ENCODE assay signal across 20 cellular contexts in the genomic region with DNA sequence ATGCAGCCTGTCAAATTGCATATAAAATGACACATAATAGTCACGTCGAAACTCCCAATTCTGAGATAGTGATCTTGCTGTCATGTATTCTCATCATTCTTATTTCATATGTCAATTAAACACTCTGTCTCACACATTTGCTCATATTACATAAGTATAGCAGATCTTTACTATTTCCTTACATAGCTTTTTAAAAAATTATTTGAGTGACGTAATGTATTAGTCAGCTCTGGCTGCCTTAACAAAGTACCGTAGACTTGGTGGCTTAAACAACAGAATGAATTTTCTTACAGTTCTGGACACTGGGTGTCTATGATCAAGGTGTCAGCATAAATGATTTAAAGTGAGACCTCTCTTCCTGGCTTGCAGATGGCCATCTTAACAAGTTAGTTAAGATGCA.
A peak's percentile ranks its signal among the peaks of the same experiment; 100 is the strongest.
DNase-seq lines count a peak whose midpoint lies in the region; ATAC-seq, FAIRE-seq and TF ChIP-seq lines count a peak whose summit lies in the region.
"Had no signal": no experiment of that assay in that cellular context is flagged by ENCODE, and none has a peak within 500 bp of the region (broad histone marks: within the 10 kb centered on the region; RNA-seq: fewer than 3 reads in every experiment).

No MANE protein-coding gene starts in this region.

- H4K91ac ChIP-seq in trophoblast cell (ENCODE audit: low read depth, low read length), result no peak overlapping the region

- TF ChIP-seq POLR2A in A549 (IDR thresholded peaks at IDR 0.05; ENCODE audit: low read length) (no peak), H54 (IDR thresholded peaks at IDR 0.05; ENCODE audit: low read depth, low read length) (no peak)

- no peak for TF ChIP-seq RAD21 in A549 (conservative IDR thresholded peaks at IDR 0.05 in 1 of 2, IDR thresholded peaks at IDR 0.05 in 1 of 2)

- H3K27ac ChIP-seq in A549 (no peak overlapping the region), HEK293 (ENCODE audit: extremely low read depth, low read depth, low read length) (no peak overlapping the region), trophoblast cell (ENCODE audit: low read depth, low read length) (no peak overlapping the region)
- H3K27ac ChIP-seq: BLaER1 treated with 17β-estradiol and CSF1 and Interleukin-3, amounts not matched to agents 10 nM and 100 nM; C4-2B had no signal

- no peak overlapping the region for H3K4ac ChIP-seq in trophoblast cell (ENCODE audit: low read depth, low read length)

- no peak overlapping the region for H2BK5ac ChIP-seq in trophoblast cell (ENCODE audit: low read depth, low read length, poor library complexity)

- no peak overlapping the region for H2BK12ac ChIP-seq in trophoblast cell (ENCODE audit: low read length)

- no peak for ATAC-seq in A549
- no peak for ATAC-seq in HG03521 (IDR thresholded peaks at IDR 0.05; ENCODE audit: unreplicated experiment)
- ATAC-seq: CD8-positive, alpha-beta T cell had no signal

- H3K4me2 ChIP-seq in A549 (no peak overlapping the region), trophoblast cell (ENCODE audit: low read length) (no peak overlapping the region)
- H3K4me2 ChIP-seq: BLaER1 treated with 17β-estradiol and CSF1 and Interleukin-3, amounts not matched to agents 10 nM and 100 nM had no signal

- H4K12ac ChIP-seq in trophoblast cell (ENCODE audit: low read depth, low read length), result no peak overlapping the region

- H3K9me3 ChIP-seq in A549 (peaks cover 6% of the 10 kb centered on the region), HEK293 (ENCODE audit: control insufficient read depth, insufficient read depth, low read depth, low read length) (no peaks in the 10 kb centered on the region), trophoblast cell (ENCODE audit: insufficient read depth, low read depth, low read length) (no peaks in the 10 kb centered on the region)
- H3K9me3 ChIP-seq: BLaER1 treated with 17β-estradiol and CSF1 and Interleukin-3, amounts not matched to agents 10 nM and 100 nM; Caco-2 had no signal

- no peaks in the 10 kb centered on the region for H3K36me3 ChIP-seq in HEK293 (ENCODE audit: control insufficient read depth in 2 of 2, insufficient read depth in 1 of 2, low read length in 2 of 2)
- H3K36me3 ChIP-seq in trophoblast cell (ENCODE audit: control insufficient read depth in 1 of 2, insufficient read depth in 2 of 2, low read length in 2 of 2), result no peaks in the 10 kb centered on the region
- H3K36me3 ChIP-seq: BLaER1 treated with 17β-estradiol and CSF1 and Interleukin-3, amounts not matched to agents 10 nM and 100 nM had no signal

- peak; percentile 13 for FAIRE-seq in A549 (lab: Jason Lieb, UNC)
- peak; percentile 45 for FAIRE-seq in H54 (lab: Jason Lieb, UNC)
- FAIRE-seq: A204.1, D721Med, G401.6, GM12891, GM19239 had no signal

- no peak overlapping the region for H3K14ac ChIP-seq in trophoblast cell (ENCODE audit: low read length)

- 61% methylated on average over 4 of the region's 4 CpGs for WGBS in A549 (ENCODE audit: missing lambda C conversion rate)
- no CpG with 5 or more reads among the region's 4 CpGs for WGBS in trophoblast cell (ENCODE audit: extremely low coverage, insufficient coverage, insufficient read length)

- H3K4me3 ChIP-seq in A549, result no peak overlapping the region
- H3K4me3 ChIP-seq in HEK293 (ENCODE audit: low read depth, low read length), result no peak overlapping the region
- no peak overlapping the region for H3K4me3 ChIP-seq in trophoblast cell (ENCODE audit: low read depth, low read length)
- H3K4me3 ChIP-seq: BLaER1 treated with 17β-estradiol and CSF1 and Interleukin-3, amounts not matched to agents 10 nM and 100 nM had no signal

- no peak overlapping the region for H4K8ac ChIP-seq in trophoblast cell (ENCODE audit: low read depth, low read length)

- POLR2A ChIA-PET in A549 (lab: Yijun Ruan, JAX) (no interaction called here), HEK293 (lab: Yijun Ruan, JAX) (no interaction called here)

- H3K18ac ChIP-seq in trophoblast cell (ENCODE audit: low read length), result no peak overlapping the region

- H3K4me1 ChIP-seq in A549 (no peaks in the 10 kb centered on the region), HEK293 (ENCODE audit: control insufficient read depth, insufficient read depth, low read length) (no peaks in the 10 kb centered on the region), trophoblast cell (ENCODE audit: control insufficient read depth in 1 of 2, insufficient read depth in 2 of 2, low read length in 2 of 2) (no peaks in the 10 kb centered on the region)
- H3K4me1 ChIP-seq: BLaER1 treated with 17β-estradiol and CSF1 and Interleukin-3, amounts not matched to agents 10 nM and 100 nM; Caco-2 had no signal

- no peak for TF ChIP-seq EP300 in A549 (IDR thresholded peaks at IDR 0.05)

- H3K9ac ChIP-seq in trophoblast cell (ENCODE audit: low read length), result no peak overlapping the region
- H3K9ac ChIP-seq: BLaER1 treated with 17β-estradiol and CSF1 and Interleukin-3, amounts not matched to agents 10 nM and 100 nM had no signal

- H2AK5ac ChIP-seq in trophoblast cell (ENCODE audit: low read length), result no peak overlapping the region

- CTCF ChIA-PET in A549 (lab: Yijun Ruan, JAX), result no interaction called here
- CTCF ChIA-PET in HEK293 (lab: Yijun Ruan, JAX), result no interaction called here

- no peak overlapping the region for H2AFZ ChIP-seq in trophoblast cell (ENCODE audit: insufficient read depth, low read length, poor library complexity)

- no peak overlapping the region for H2BK120ac ChIP-seq in trophoblast cell (ENCODE audit: insufficient read depth, low read length, poor library complexity)

- H3K27me3 ChIP-seq in trophoblast cell (ENCODE audit: insufficient read depth, low read length), result no peaks in the 10 kb centered on the region
- H3K27me3 ChIP-seq: BLaER1 treated with 17β-estradiol and CSF1 and Interleukin-3, amounts not matched to agents 10 nM and 100 nM had no signal

- no peaks in the 10 kb centered on the region for H3K79me1 ChIP-seq in trophoblast cell (ENCODE audit: low read length)

- no peak for DNase-seq in A549 (ENCODE audit: low read depth in 1 of 2, low spot score in 1 of 2)
- DNase-seq in H54 (ENCODE audit: insufficient read length, low spot score), result no peak
- DNase-seq in trophoblast cell, result no peak
- DNase-seq: 8988T; AML-193; Caco-2; Calu3; CD4-positive, alpha-beta T cell; CD8-positive, alpha-beta T cell; DMS79 treated with DMSO at 0.1 percent for 48 hours; GF-D8 had no signal

- H3K79me2 ChIP-seq in trophoblast cell (ENCODE audit: control insufficient read depth, insufficient read depth, low read length, poor library complexity), result no peaks in the 10 kb centered on the region

- TF ChIP-seq CTCF in A549 (IDR thresholded peaks at IDR 0.05), result no peak
- TF ChIP-seq CTCF in HEK293 (tag by site-specific recombination; IDR thresholded peaks at IDR 0.05), result no peak

- no peak overlapping the region for H3K23ac ChIP-seq in trophoblast cell (ENCODE audit: low read length)

TF ChIP-seq in A549, 52 proteins besides CTCF, POLR2A, EP300 and RAD21 (continues in another document):
- no peak for TF ChIP-seq FOXS1 (CRISPR knock-in tag; IDR thresholded peaks at IDR 0.05)
- no peak for TF ChIP-seq NPAS2 (CRISPR knock-in tag; IDR thresholded peaks at IDR 0.05; ENCODE audit: borderline replicate concordance)
- TF ChIP-seq, protein P1, sequence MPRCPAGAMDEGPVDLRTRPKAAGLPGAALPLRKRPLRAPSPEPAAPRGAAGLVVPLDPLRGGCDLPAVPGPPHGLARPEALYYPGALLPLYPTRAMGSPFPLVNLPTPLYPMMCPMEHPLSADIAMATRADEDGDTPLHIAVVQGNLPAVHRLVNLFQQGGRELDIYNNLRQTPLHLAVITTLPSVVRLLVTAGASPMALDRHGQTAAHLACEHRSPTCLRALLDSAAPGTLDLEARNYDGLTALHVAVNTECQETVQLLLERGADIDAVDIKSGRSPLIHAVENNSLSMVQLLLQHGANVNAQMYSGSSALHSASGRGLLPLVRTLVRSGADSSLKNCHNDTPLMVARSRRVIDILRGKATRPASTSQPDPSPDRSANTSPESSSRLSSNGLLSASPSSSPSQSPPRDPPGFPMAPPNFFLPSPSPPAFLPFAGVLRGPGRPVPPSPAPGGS (IDR thresholded peaks at IDR 0.05), result no peak
- TF ChIP-seq CHD2 (IDR thresholded peaks at IDR 0.05; ENCODE audit: low read length, partially characterized antibody), result no peak
- no peak for TF ChIP-seq SMC3 (IDR thresholded peaks at IDR 0.05)
- no peak for TF ChIP-seq HEYL (CRISPR knock-in tag; IDR thresholded peaks at IDR 0.05)

TF ChIP-seq in HEK293, 187 proteins besides CTCF, POLR2A, EP300 and RAD21:
- TF ChIP-seq, protein P2, sequence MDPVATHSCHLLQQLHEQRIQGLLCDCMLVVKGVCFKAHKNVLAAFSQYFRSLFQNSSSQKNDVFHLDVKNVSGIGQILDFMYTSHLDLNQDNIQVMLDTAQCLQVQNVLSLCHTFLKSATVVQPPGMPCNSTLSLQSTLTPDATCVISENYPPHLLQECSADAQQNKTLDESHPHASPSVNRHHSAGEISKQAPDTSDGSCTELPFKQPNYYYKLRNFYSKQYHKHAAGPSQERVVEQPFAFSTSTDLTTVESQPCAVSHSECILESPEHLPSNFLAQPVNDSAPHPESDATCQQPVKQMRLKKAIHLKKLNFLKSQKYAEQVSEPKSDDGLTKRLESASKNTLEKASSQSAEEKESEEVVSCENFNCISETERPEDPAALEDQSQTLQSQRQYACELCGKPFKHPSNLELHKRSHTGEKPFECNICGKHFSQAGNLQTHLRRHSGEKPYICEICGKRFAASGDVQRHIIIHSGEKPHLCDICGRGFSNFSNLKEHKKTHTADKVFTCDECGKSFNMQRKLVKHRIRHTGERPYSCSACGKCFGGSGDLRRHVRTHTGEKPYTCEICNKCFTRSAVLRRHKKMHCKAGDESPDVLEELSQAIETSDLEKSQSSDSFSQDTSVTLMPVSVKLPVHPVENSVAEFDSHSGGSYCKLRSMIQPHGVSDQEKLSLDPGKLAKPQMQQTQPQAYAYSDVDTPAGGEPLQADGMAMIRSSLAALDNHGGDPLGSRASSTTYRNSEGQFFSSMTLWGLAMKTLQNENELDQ (tag by site-specific recombination; IDR thresholded peaks at IDR 0.05; ENCODE audit: low read depth), result no peak
- TF ChIP-seq, protein P3, sequence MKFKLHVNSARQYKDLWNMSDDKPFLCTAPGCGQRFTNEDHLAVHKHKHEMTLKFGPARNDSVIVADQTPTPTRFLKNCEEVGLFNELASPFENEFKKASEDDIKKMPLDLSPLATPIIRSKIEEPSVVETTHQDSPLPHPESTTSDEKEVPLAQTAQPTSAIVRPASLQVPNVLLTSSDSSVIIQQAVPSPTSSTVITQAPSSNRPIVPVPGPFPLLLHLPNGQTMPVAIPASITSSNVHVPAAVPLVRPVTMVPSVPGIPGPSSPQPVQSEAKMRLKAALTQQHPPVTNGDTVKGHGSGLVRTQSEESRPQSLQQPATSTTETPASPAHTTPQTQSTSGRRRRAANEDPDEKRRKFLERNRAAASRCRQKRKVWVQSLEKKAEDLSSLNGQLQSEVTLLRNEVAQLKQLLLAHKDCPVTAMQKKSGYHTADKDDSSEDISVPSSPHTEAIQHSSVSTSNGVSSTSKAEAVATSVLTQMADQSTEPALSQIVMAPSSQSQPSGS (tag by site-specific recombination; IDR thresholded peaks at IDR 0.05; ENCODE audit: low read depth), result peak; percentile 63
- no peak for TF ChIP-seq SETDB1 (IDR thresholded peaks at IDR 0.05; ENCODE audit: insufficient read length, low read length)
TF ChIP-seq in HEK293: peak in this region for 1.
